Comparison of ENCODE assay signal across 19 cellular contexts in genomic region chr3:32305477-32305876, GRCh38.
"Had no signal": no experiment of that assay in that cellular context is flagged by ENCODE, and none has a peak within 500 bp of the region (broad histone marks: within the 10 kb centered on the region; RNA-seq: fewer than 3 reads in every experiment).

No MANE protein-coding gene starts in this region.

- H3K36me3 ChIP-seq: esophagus squamous epithelium, right atrium auricular region, stomach, upper lobe of right lung had no signal

- H3K27ac ChIP-seq: esophagus squamous epithelium, foreskin keratinocyte, right atrium auricular region, skin epidermis, testis, upper lobe of right lung had no signal

- H3K27me3 Mint-ChIP-seq: activated B cell treated with CpG ODN at 0.5 μM for 24 hours; activated CD4-positive, alpha-beta T cell treated with anti-CD3 and anti-CD28 coated beads, Interleukin-2, amount 10 ng/mL, durations not matched to agents 24 days and 14 days; activated naive CD4-positive, alpha-beta T cell treated with anti-CD3 and anti-CD28 coated beads, Interleukin-2, amount 10 ng/mL, durations not matched to agents 7 days and 5 days; activated T-cell treated with anti-CD3 and anti-CD28 coated beads, Interleukin-2, amount 50 U/mL, for 24 hours; progenitor cell of endocrine pancreas had no signal

- H3K4me3 ChIP-seq: esophagus squamous epithelium, right atrium auricular region, skin epidermis, stomach, testis, upper lobe of right lung had no signal

- H3K9me3 Mint-ChIP-seq: activated B cell treated with CpG ODN at 0.5 μM for 24 hours; activated T-cell treated with anti-CD3 and anti-CD28 coated beads, Interleukin-2, amount 50 U/mL, for 24 hours; nephron progenitor cell had no signal

- H3K27me3 ChIP-seq: esophagus squamous epithelium, foreskin keratinocyte, right atrium auricular region, stomach, testis, upper lobe of right lung had no signal

- DNase-seq: activated B cell treated with CpG ODN at 0.5 μM for 24 hours; activated CD4-positive, alpha-beta T cell treated with anti-CD3 and anti-CD28 coated beads, Interleukin-2, amount 10 ng/mL, durations not matched to agents 24 days and 14 days; activated CD8-positive, alpha-beta T cell treated with anti-CD3 and anti-CD28 coated beads, Interleukin-2, amount 10 ng/mL, durations not matched to agents 7 days and 5 days; activated effector memory CD4-positive, alpha-beta T cell treated with Interleukin-2 at 50 U/mL for 16 hours; activated naive CD4-positive, alpha-beta T cell treated with anti-CD3 and anti-CD28 coated beads, Interleukin-2, amount 10 ng/mL, durations not matched to agents 7 days and 5 days; activated T-cell treated with anti-CD3 and anti-CD28 coated beads, Interleukin-2, amount 50 U/mL, for 24 hours; effector CD4-positive, alpha-beta T cell; esophagus squamous epithelium; foreskin keratinocyte; nephron progenitor cell; occipital lobe; stimulated activated CD4-positive, alpha-beta T cell treated with anti-CD3 and anti-CD28 coated beads, Interleukin-15, amount 100 ng/mL, for 24 hours; stimulated activated CD4-positive, alpha-beta T cell treated with anti-CD3 and anti-CD28 coated beads, Interleukin-2, amount 100 ng/mL, for 48 hours; stomach; testis; upper lobe of right lung had no signal

- H3K27ac Mint-ChIP-seq: activated B cell treated with CpG ODN at 0.5 μM for 24 hours; activated CD8-positive, alpha-beta T cell treated with anti-CD3 and anti-CD28 coated beads, Interleukin-2, amount 10 ng/mL, durations not matched to agents 7 days and 5 days; activated naive CD4-positive, alpha-beta T cell treated with anti-CD3 and anti-CD28 coated beads, Interleukin-2, amount 10 ng/mL, durations not matched to agents 7 days and 5 days; activated T-cell treated with anti-CD3 and anti-CD28 coated beads, Interleukin-2, amount 50 U/mL, for 24 hours; nephron progenitor cell had no signal

- H3K4me3 Mint-ChIP-seq: activated B cell treated with CpG ODN at 0.5 μM for 24 hours; activated CD4-positive, alpha-beta T cell treated with anti-CD3 and anti-CD28 coated beads, Interleukin-2, amount 10 ng/mL, durations not matched to agents 24 days and 14 days; activated CD8-positive, alpha-beta T cell treated with anti-CD3 and anti-CD28 coated beads, Interleukin-2, amount 10 ng/mL, durations not matched to agents 7 days and 5 days; activated naive CD4-positive, alpha-beta T cell treated with anti-CD3 and anti-CD28 coated beads, Interleukin-2, amount 10 ng/mL, durations not matched to agents 7 days and 5 days; activated T-cell treated with anti-CD3 and anti-CD28 coated beads, Interleukin-2, amount 50 U/mL, for 24 hours; nephron progenitor cell had no signal

- H3K9me3 ChIP-seq: esophagus squamous epithelium, right atrium auricular region, stomach, testis, upper lobe of right lung had no signal

- H3K4me1 ChIP-seq: foreskin keratinocyte had no signal

- ATAC-seq: activated CD8-positive, alpha-beta T cell treated with anti-CD3 and anti-CD28 coated beads, Interleukin-2, amount 10 ng/mL, durations not matched to agents 7 days and 5 days; foreskin keratinocyte; upper lobe of right lung had no signal
